Comparison of ENCODE assay signal across 33 cellular contexts in genomic region chr11:61258546-61258945, GRCh38. TPM values are rescaled to one million over a fixed set of nuclear protein-coding genes. Genes with fewer than 3 reads are reported as not detected.
"Had no signal": no experiment of that assay in that cellular context is flagged by ENCODE, and none has a peak within 500 bp of the region (broad histone marks: within the 10 kb centered on the region; RNA-seq: fewer than 3 reads in every experiment).

No MANE protein-coding gene starts in this region.

- H3K27ac ChIP-seq: colonic mucosa, epithelial cell of prostate, esophagus squamous epithelium, gastrocnemius medialis, heart right ventricle, lower lobe of right lung had no signal

- H3K4me3 ChIP-seq: colonic mucosa, esophagus squamous epithelium, gastrocnemius medialis, heart right ventricle, lower lobe of right lung, mucosa of descending colon had no signal

- DNase-seq: colonic mucosa; cortex of kidney; effector CD8-positive, alpha-beta T cell; effector memory CD8-positive, alpha-beta T cell; endodermal cell; erythroblast; esophagus squamous epithelium; foreskin fibroblast; foreskin melanocyte; gastrocnemius medialis; glutamatergic neuron; head of caudate nucleus; heart right ventricle; hippocampal formation; immature natural killer cell; islet precursor cell; kidney; kidney glomerular epithelial cell; left colon; left ventricle myocardium superior; lower lobe of right lung; mesenchymal stem cell; mucosa of descending colon had no signal

- H3K4me1 ChIP-seq: colonic mucosa, esophagus squamous epithelium, gastrocnemius medialis, lower lobe of right lung had no signal

- ATAC-seq: effector memory CD8-positive, alpha-beta T cell; esophagus mucosa; gastrocnemius medialis; heart right ventricle; left colon; left lobe of liver; left ventricle myocardium superior; lower lobe of right lung; mucosa of descending colon had no signal

- H3K36me3 ChIP-seq: colonic mucosa, esophagus squamous epithelium, gastrocnemius medialis, lower lobe of right lung had no signal

- H3K27me3 ChIP-seq: colonic mucosa, esophagus squamous epithelium, gastrocnemius medialis, heart right ventricle had no signal

- H3K9me3 ChIP-seq: colonic mucosa, esophagus squamous epithelium, gastrocnemius medialis, heart right ventricle, lower lobe of right lung, mucosa of descending colon had no signal

- FAIRE-seq: endometrium, kidney had no signal

RNA-seq across cellular contexts. Expression of gene PGA5, which starts 17.6 kb away (rescaled TPM):
- total RNA-seq: chondrocyte, colonic mucosa, dermis microvascular lymphatic vessel endothelial cell, esophagus mucosa, gastrocnemius medialis, glomerular endothelial cell, lower leg skin, lung microvascular endothelial cell, mesothelial cell of epicardium had no signal
- polyA plus RNA-seq: immature natural killer cell had no signal

RNA-seq across cellular contexts. Expression of gene PGA4, which starts 36.4 kb away (rescaled TPM):
- total RNA-seq: chondrocyte, colonic mucosa, dermis microvascular lymphatic vessel endothelial cell, esophagus mucosa, glomerular endothelial cell, kidney, lung microvascular endothelial cell, mesothelial cell of epicardium had no signal

RNA-seq across cellular contexts. Expression of gene VWCE, which starts 36.6 kb away (rescaled TPM):
- polyA plus RNA-seq: immature natural killer cell had no signal

RNA-seq across cellular contexts. Expression of gene PGA3, which starts 55.2 kb away (rescaled TPM):
- total RNA-seq: chondrocyte, dermis microvascular lymphatic vessel endothelial cell, endodermal cell, esophagus mucosa, esophagus squamous epithelium, gastrocnemius medialis, glomerular endothelial cell, left colon, left lobe of liver, left ventricle myocardium superior, lung microvascular endothelial cell, mesothelial cell of epicardium had no signal
- polyA plus RNA-seq: immature natural killer cell had no signal
